In the genomic region with DNA sequence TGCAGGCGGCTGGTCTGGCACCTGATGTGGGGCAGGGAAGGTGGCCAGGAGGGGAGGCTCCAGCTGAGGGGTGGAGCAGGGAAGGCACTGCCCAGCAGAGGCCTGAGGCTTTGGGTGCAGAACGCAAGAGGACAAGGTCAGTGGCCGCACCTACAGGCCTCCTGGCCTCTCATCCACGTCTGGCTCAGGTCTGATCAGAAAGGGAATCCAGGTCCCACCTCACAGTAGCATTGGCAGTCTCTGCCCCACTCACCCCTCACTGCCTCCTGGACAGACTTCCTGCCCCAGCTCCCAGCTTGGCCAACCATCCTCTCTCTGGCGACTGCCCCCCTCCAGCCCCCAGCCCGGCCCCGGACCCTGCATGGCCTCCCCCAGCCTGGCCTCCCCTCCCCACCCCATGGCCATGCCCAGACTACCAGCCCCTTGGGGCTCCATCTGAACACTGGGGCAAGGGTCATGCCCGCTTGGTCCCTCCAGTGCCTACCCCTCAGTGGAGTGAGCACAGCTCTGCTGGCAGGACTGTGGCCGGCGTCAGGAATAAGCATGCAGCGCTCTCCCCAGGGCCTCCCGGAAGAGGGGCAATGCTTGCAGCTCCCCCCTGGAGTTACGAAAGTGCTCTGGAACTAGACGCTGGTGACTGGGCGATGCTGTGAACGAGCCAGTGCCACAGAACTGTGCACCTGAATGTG, we compare ENCODE assay signal across 1 cellular context.
TF ChIP-seq lines count a peak whose summit lies in the region.

No MANE protein-coding gene starts in this region.

TF ChIP-seq in HepG2, 621 proteins besides CTCF, POLR2A, EP300 and RAD21 (continued from another document and continues in another):
- TF ChIP-seq, protein P1, sequence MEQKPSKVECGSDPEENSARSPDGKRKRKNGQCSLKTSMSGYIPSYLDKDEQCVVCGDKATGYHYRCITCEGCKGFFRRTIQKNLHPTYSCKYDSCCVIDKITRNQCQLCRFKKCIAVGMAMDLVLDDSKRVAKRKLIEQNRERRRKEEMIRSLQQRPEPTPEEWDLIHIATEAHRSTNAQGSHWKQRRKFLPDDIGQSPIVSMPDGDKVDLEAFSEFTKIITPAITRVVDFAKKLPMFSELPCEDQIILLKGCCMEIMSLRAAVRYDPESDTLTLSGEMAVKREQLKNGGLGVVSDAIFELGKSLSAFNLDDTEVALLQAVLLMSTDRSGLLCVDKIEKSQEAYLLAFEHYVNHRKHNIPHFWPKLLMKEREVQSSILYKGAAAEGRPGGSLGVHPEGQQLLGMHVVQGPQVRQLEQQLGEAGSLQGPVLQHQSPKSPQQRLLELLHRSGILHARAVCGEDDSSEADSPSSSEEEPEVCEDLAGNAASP (CRISPR knock-in tag; IDR thresholded peaks at IDR 0.05; ENCODE audit: borderline replicate concordance) = peak; percentile 36; the same call in 1 of the 2 replicates
- TF ChIP-seq ZNF619 (CRISPR knock-in tag; IDR thresholded peaks at IDR 0.05) (0 out of 2 replicates have a peak, but pooled peaks have one; percentile 9), ZNF224 (CRISPR knock-in tag; IDR thresholded peaks at IDR 0.05) (no peak), TSC22D2 (CRISPR knock-in tag; IDR thresholded peaks at IDR 0.05; ENCODE audit: borderline replicate concordance) (no peak), FOXK1 (CRISPR knock-in tag; IDR thresholded peaks at IDR 0.05; ENCODE audit: borderline replicate concordance, low read depth) (0 out of 2 replicates have a peak, but pooled peaks have one; percentile 16), SMAD3 (CRISPR knock-in tag; IDR thresholded peaks at IDR 0.05) (0 out of 2 replicates have a peak, but pooled peaks have one; percentile 57), HDAC1 (CRISPR knock-in tag; IDR thresholded peaks at IDR 0.05) (peak; percentile 57; the same call in 1 of the 2 replicates), MXI1 (IDR thresholded peaks at IDR 0.05; ENCODE audit: borderline replicate concordance, low read depth, low read length) (no peak), ZNF296 (CRISPR knock-in tag; conservative IDR thresholded peaks at IDR 0.05) (0 out of 2 replicates have a peak, but pooled peaks have one; percentile 22), ZNF878 (CRISPR knock-in tag; IDR thresholded peaks at IDR 0.05) (no peak), ZNF589 (CRISPR knock-in tag; conservative IDR thresholded peaks at IDR 0.05) (no peak), ZNF207 (IDR thresholded peaks at IDR 0.05; ENCODE audit: borderline replicate concordance) (no peak), LCORL (IDR thresholded peaks at IDR 0.05) (no peak), LCORL (CRISPR knock-in tag; IDR thresholded peaks at IDR 0.05) (peak; percentile 61; the same call in 1 of the 2 replicates), ZNF605 (CRISPR knock-in tag; IDR thresholded peaks at IDR 0.05) (peak; percentile 74; the same call in 1 of the 2 replicates), NR2F2 (IDR thresholded peaks at IDR 0.05; ENCODE audit: borderline replicate concordance, low read depth) (no peak), ZFX (CRISPR knock-in tag; IDR thresholded peaks at IDR 0.05; ENCODE audit: low read depth) (peak; percentile 70), ZNF331 (CRISPR knock-in tag; IDR thresholded peaks at IDR 0.05) (peak; percentile 54; the same call in 1 of the 2 replicates), IRF2 (CRISPR knock-in tag; IDR thresholded peaks at IDR 0.05) (peak; percentile 47; the same call in 1 of the 2 replicates), SP5 (CRISPR knock-in tag; IDR thresholded peaks at IDR 0.05; ENCODE audit: borderline replicate concordance, low read depth) (no peak), ZFP41 (CRISPR knock-in tag; IDR thresholded peaks at IDR 0.05; ENCODE audit: borderline replicate concordance) (no peak), ZNF441 (CRISPR knock-in tag; IDR thresholded peaks at IDR 0.05; ENCODE audit: borderline replicate concordance) (0 out of 2 replicates have a peak, but pooled peaks have one; percentile 61), ZNF263 (CRISPR knock-in tag; IDR thresholded peaks at IDR 0.05) (no peak), SALL2 (CRISPR knock-in tag; IDR thresholded peaks at IDR 0.05) (peak; percentile 66; the same call in 1 of the 2 replicates), ZMYM2 (CRISPR knock-in tag; IDR thresholded peaks at IDR 0.05) (no peak), ZNF7 (CRISPR knock-in tag; IDR thresholded peaks at IDR 0.05) (no peak), ZNF234 (CRISPR knock-in tag; conservative IDR thresholded peaks at IDR 0.05) (no peak), TCF7 (IDR thresholded peaks at IDR 0.05; ENCODE audit: low read depth) (no peak), RCOR2 (CRISPR knock-in tag; IDR thresholded peaks at IDR 0.05) (no peak), ZNF644 (CRISPR knock-in tag; IDR thresholded peaks at IDR 0.05; ENCODE audit: low read depth) (peak; percentile 30; the same call in 1 of the 2 replicates)
- TF ChIP-seq, protein P2, sequence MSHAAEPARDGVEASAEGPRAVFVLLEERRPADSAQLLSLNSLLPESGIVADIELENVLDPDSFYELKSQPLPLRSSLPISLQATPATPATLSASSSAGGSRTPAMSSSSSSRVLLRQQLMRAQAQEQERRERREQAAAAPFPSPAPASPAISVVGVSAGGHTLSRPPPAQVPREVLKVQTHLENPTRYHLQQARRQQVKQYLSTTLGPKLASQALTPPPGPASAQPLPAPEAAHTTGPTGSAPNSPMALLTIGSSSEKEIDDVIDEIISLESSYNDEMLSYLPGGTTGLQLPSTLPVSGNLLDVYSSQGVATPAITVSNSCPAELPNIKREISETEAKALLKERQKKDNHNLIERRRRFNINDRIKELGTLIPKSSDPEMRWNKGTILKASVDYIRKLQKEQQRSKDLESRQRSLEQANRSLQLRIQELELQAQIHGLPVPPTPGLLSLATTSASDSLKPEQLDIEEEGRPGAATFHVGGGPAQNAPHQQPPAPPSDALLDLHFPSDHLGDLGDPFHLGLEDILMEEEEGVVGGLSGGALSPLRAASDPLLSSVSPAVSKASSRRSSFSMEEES (CRISPR knock-in tag; IDR thresholded peaks at IDR 0.05) = no peak; the same call in 1 of the 2 replicates
- TF ChIP-seq, protein P3, sequence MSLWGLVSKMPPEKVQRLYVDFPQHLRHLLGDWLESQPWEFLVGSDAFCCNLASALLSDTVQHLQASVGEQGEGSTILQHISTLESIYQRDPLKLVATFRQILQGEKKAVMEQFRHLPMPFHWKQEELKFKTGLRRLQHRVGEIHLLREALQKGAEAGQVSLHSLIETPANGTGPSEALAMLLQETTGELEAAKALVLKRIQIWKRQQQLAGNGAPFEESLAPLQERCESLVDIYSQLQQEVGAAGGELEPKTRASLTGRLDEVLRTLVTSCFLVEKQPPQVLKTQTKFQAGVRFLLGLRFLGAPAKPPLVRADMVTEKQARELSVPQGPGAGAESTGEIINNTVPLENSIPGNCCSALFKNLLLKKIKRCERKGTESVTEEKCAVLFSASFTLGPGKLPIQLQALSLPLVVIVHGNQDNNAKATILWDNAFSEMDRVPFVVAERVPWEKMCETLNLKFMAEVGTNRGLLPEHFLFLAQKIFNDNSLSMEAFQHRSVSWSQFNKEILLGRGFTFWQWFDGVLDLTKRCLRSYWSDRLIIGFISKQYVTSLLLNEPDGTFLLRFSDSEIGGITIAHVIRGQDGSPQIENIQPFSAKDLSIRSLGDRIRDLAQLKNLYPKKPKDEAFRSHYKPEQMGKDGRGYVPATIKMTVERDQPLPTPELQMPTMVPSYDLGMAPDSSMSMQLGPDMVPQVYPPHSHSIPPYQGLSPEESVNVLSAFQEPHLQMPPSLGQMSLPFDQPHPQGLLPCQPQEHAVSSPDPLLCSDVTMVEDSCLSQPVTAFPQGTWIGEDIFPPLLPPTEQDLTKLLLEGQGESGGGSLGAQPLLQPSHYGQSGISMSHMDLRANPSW (CRISPR knock-in tag; IDR thresholded peaks at IDR 0.05; ENCODE audit: borderline replicate concordance) = no peak
- TF ChIP-seq, protein P4, sequence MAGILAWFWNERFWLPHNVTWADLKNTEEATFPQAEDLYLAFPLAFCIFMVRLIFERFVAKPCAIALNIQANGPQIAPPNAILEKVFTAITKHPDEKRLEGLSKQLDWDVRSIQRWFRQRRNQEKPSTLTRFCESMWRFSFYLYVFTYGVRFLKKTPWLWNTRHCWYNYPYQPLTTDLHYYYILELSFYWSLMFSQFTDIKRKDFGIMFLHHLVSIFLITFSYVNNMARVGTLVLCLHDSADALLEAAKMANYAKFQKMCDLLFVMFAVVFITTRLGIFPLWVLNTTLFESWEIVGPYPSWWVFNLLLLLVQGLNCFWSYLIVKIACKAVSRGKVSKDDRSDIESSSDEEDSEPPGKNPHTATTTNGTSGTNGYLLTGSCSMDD (CRISPR knock-in tag; IDR thresholded peaks at IDR 0.05) = no peak
- TF ChIP-seq, protein P5, sequence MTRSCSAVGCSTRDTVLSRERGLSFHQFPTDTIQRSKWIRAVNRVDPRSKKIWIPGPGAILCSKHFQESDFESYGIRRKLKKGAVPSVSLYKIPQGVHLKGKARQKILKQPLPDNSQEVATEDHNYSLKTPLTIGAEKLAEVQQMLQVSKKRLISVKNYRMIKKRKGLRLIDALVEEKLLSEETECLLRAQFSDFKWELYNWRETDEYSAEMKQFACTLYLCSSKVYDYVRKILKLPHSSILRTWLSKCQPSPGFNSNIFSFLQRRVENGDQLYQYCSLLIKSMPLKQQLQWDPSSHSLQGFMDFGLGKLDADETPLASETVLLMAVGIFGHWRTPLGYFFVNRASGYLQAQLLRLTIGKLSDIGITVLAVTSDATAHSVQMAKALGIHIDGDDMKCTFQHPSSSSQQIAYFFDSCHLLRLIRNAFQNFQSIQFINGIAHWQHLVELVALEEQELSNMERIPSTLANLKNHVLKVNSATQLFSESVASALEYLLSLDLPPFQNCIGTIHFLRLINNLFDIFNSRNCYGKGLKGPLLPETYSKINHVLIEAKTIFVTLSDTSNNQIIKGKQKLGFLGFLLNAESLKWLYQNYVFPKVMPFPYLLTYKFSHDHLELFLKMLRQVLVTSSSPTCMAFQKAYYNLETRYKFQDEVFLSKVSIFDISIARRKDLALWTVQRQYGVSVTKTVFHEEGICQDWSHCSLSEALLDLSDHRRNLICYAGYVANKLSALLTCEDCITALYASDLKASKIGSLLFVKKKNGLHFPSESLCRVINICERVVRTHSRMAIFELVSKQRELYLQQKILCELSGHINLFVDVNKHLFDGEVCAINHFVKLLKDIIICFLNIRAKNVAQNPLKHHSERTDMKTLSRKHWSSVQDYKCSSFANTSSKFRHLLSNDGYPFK (CRISPR knock-in tag; IDR thresholded peaks at IDR 0.05; ENCODE audit: borderline replicate concordance) = no peak
- TF ChIP-seq, protein P6, sequence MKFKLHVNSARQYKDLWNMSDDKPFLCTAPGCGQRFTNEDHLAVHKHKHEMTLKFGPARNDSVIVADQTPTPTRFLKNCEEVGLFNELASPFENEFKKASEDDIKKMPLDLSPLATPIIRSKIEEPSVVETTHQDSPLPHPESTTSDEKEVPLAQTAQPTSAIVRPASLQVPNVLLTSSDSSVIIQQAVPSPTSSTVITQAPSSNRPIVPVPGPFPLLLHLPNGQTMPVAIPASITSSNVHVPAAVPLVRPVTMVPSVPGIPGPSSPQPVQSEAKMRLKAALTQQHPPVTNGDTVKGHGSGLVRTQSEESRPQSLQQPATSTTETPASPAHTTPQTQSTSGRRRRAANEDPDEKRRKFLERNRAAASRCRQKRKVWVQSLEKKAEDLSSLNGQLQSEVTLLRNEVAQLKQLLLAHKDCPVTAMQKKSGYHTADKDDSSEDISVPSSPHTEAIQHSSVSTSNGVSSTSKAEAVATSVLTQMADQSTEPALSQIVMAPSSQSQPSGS (CRISPR knock-in tag; IDR thresholded peaks at IDR 0.05) = no peak
- TF ChIP-seq, protein P7, sequence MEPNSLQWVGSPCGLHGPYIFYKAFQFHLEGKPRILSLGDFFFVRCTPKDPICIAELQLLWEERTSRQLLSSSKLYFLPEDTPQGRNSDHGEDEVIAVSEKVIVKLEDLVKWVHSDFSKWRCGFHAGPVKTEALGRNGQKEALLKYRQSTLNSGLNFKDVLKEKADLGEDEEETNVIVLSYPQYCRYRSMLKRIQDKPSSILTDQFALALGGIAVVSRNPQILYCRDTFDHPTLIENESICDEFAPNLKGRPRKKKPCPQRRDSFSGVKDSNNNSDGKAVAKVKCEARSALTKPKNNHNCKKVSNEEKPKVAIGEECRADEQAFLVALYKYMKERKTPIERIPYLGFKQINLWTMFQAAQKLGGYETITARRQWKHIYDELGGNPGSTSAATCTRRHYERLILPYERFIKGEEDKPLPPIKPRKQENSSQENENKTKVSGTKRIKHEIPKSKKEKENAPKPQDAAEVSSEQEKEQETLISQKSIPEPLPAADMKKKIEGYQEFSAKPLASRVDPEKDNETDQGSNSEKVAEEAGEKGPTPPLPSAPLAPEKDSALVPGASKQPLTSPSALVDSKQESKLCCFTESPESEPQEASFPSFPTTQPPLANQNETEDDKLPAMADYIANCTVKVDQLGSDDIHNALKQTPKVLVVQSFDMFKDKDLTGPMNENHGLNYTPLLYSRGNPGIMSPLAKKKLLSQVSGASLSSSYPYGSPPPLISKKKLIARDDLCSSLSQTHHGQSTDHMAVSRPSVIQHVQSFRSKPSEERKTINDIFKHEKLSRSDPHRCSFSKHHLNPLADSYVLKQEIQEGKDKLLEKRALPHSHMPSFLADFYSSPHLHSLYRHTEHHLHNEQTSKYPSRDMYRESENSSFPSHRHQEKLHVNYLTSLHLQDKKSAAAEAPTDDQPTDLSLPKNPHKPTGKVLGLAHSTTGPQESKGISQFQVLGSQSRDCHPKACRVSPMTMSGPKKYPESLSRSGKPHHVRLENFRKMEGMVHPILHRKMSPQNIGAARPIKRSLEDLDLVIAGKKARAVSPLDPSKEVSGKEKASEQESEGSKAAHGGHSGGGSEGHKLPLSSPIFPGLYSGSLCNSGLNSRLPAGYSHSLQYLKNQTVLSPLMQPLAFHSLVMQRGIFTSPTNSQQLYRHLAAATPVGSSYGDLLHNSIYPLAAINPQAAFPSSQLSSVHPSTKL (CRISPR knock-in tag; IDR thresholded peaks at IDR 0.05) = peak; percentile 34; the same call in 1 of the 2 replicates
- TF ChIP-seq, protein P8, sequence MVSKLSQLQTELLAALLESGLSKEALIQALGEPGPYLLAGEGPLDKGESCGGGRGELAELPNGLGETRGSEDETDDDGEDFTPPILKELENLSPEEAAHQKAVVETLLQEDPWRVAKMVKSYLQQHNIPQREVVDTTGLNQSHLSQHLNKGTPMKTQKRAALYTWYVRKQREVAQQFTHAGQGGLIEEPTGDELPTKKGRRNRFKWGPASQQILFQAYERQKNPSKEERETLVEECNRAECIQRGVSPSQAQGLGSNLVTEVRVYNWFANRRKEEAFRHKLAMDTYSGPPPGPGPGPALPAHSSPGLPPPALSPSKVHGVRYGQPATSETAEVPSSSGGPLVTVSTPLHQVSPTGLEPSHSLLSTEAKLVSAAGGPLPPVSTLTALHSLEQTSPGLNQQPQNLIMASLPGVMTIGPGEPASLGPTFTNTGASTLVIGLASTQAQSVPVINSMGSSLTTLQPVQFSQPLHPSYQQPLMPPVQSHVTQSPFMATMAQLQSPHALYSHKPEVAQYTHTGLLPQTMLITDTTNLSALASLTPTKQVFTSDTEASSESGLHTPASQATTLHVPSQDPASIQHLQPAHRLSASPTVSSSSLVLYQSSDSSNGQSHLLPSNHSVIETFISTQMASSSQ (IDR thresholded peaks at IDR 0.05; ENCODE audit: low read depth) = no peak
- TF ChIP-seq, protein P8 (CRISPR knock-in tag; IDR thresholded peaks at IDR 0.05; ENCODE audit: borderline replicate concordance) = 0 out of 2 replicates have a peak, but pooled peaks have one; percentile 17
